18 cellular contexts compared by ENCODE assay signal in genomic region chr10:37704566-37704965, GRCh38.
DNase-seq lines count a peak whose midpoint lies in the region; ATAC-seq and TF ChIP-seq lines count a peak whose summit lies in the region.
"Had no signal": no experiment of that assay in that cellular context is flagged by ENCODE, and none has a peak within 500 bp of the region (broad histone marks: within the 10 kb centered on the region; RNA-seq: fewer than 3 reads in every experiment).

No MANE protein-coding gene starts in this region.

- CTCF ChIA-PET in GM10248 (lab: Yijun Ruan, JAX) = no interaction called here

- no peak overlapping the region for H3K27ac Mint-ChIP-seq in GM23338
- H3K27ac Mint-ChIP-seq: B cell had no signal

- peak; percentile 21 for ATAC-seq in sciatic nerve
- ATAC-seq in GM18858 (IDR thresholded peaks at IDR 0.05; ENCODE audit: unreplicated experiment) = no peak
- ATAC-seq in GM23338 = no peak
- ATAC-seq: K562 had no signal

- H3K27me3 Mint-ChIP-seq in GM23338 (ENCODE audit: insufficient read depth, low read depth, poor library complexity) = peaks cover 4% of the 10 kb centered on the region
- H3K27me3 Mint-ChIP-seq: B cell had no signal

- no peaks in the 10 kb centered on the region for H3K79me2 ChIP-seq in GM23338 (replicated peaks; ENCODE audit: insufficient read depth)

- no peaks in the 10 kb centered on the region for H3K4me1 Mint-ChIP-seq in GM23338
- H3K4me1 Mint-ChIP-seq: B cell had no signal

- peak; percentile 1 for DNase-seq in GM10248 (ENCODE audit: extremely low spot score)
- peak; percentile 29 for DNase-seq in islet precursor cell
- peak; percentile 50 for DNase-seq in sciatic nerve (ENCODE audit: low spot score)
- DNase-seq in GM23338 (ENCODE audit: low spot score) = no peak
- no peak for DNase-seq in NCI-H69 (lab: John Stamatoyannopoulos, UW)
- no peak for DNase-seq in SKM-1 treated with dmso at 0.1 percent for 144 hours (lab: John Stamatoyannopoulos, UW; ENCODE audit: unreplicated experiment)
- DNase-seq: DMS153, Kasumi-1, MV-4-11, NCI-H1105, NCI-H2029, NCI-H446 treated with DMSO at 0.1 percent for 48 hours, NCI-H526 treated with DMSO at 0.1 percent for 48 hours, RPMI8226, SHP77 treated with DMSO at 0.1 percent for 48 hours had no signal

- POLR2A ChIA-PET in GM10248 (lab: Yijun Ruan, JAX) = no interaction called here

- H3K4me3 Mint-ChIP-seq in GM23338 = no peak overlapping the region
- H3K4me3 Mint-ChIP-seq: B cell had no signal

- peaks cover 41% of the 10 kb centered on the region for H3K36me3 Mint-ChIP-seq in GM23338 (ENCODE audit: low read depth)

- H3K4me3 ChIP-seq in GM23338 = no peak overlapping the region
- H3K4me3 ChIP-seq: K562 had no signal

- TF ChIP-seq CTCF in GM10248 (IDR thresholded peaks at IDR 0.05; ENCODE audit: control extremely low read depth, extremely low read depth, low read depth, missing control alignments) = no peak
- TF ChIP-seq CTCF in GM23338 (conservative IDR thresholded peaks at IDR 0.05; ENCODE audit: low read depth in 2 of 2) = no peak

- no peaks in the 10 kb centered on the region for H3K9me2 ChIP-seq in GM23338 (ENCODE audit: insufficient read depth)

- H3K4me1 ChIP-seq in GM23338 (ENCODE audit: insufficient read depth) = no peaks in the 10 kb centered on the region

- intact Hi-C loops in sciatic nerve (cut with DNase I) = loop anchor here (10.0 kb wide), 1 partner anchor 1140 kb away; no protein-coding TSS in a partner anchor

- H3K36me3 ChIP-seq in GM23338 (ENCODE audit: insufficient read depth) = no peaks in the 10 kb centered on the region

- H3K27me3 ChIP-seq in GM23338 (ENCODE audit: insufficient read depth) = no peaks in the 10 kb centered on the region

- no peaks in the 10 kb centered on the region for H3F3A ChIP-seq in GM23338 (replicated peaks; ENCODE audit: low read depth)

- peaks cover 99% of the 10 kb centered on the region for H3K9me3 Mint-ChIP-seq in GM23338

- no peak overlapping the region for H3K27ac ChIP-seq in GM23338 (ENCODE audit: low read depth)

- no peaks in the 10 kb centered on the region for H4K20me1 ChIP-seq in GM23338 (replicated peaks; ENCODE audit: insufficient read depth)

- H3K4me2 ChIP-seq in GM23338 = no peak overlapping the region

- H2AFZ ChIP-seq in GM23338 = no peak overlapping the region

TF ChIP-seq in GM23338, 12 proteins besides CTCF, POLR2A, EP300 and RAD21:
- TF ChIP-seq CREB1 (CRISPR knock-in tag; IDR thresholded peaks at IDR 0.05; ENCODE audit: low read depth) (no peak), ZNF462 (CRISPR knock-in tag; IDR thresholded peaks at IDR 0.05) (no peak), ZNF114 (CRISPR knock-in tag; IDR thresholded peaks at IDR 0.05) (no peak), STAT1 (IDR thresholded peaks at IDR 0.05; ENCODE audit: unreplicated experiment) (no peak), NANOG (IDR thresholded peaks at IDR 0.05; ENCODE audit: borderline replicate concordance) (no peak), POLR2AphosphoS5 (IDR thresholded peaks at IDR 0.05; ENCODE audit: low read depth) (no peak), EZH2phosphoT487 (IDR thresholded peaks at IDR 0.05; ENCODE audit: unreplicated experiment) (no peak), ETS1 (IDR thresholded peaks at IDR 0.05) (no peak), REST (IDR thresholded peaks at IDR 0.05; ENCODE audit: unreplicated experiment) (no peak), ZNF331 (CRISPR knock-in tag; IDR thresholded peaks at IDR 0.05; ENCODE audit: low read depth) (no peak), EZH2 (IDR thresholded peaks at IDR 0.05; ENCODE audit: low read depth, unreplicated experiment) (no peak), JUNB (IDR thresholded peaks at IDR 0.05; ENCODE audit: unreplicated experiment) (no peak)

Comparison
In these comparisons a context has a peak if more than half of its experiments do, and no peak if none do; other contexts are left out.
1. DNase-seq: peak in GM10248 (single experiment), islet precursor cell (single experiment) and sciatic nerve (single experiment); none in GM23338 (single experiment), NCI-H69 (single experiment) and SKM-1 treated with dmso at 0.1 percent for 144 hours (single experiment).